Comparison of ENCODE assay signal across 8 cellular contexts in genomic region chr3:61562042-61562809, GRCh38. TPM values are rescaled to one million over a fixed set of nuclear protein-coding genes. Genes with fewer than 3 reads are reported as not detected.
DNase-seq lines count a peak whose midpoint lies in the region; ATAC-seq and TF ChIP-seq lines count a peak whose summit lies in the region.

No MANE protein-coding gene starts in this region.

- H3K4me1 Mint-ChIP-seq in type B pancreatic cell (ENCODE audit: unreplicated experiment): peaks cover 12% of the 10 kb centered on the region

- TF ChIP-seq CTCF in breast epithelium (IDR thresholded peaks at IDR 0.05) (no peak), lower leg skin (IDR thresholded peaks at IDR 0.05) (no peak), type B pancreatic cell (conservative IDR thresholded peaks at IDR 0.05) (no peak)

- intact Hi-C loops in breast epithelium (cut with DNase I; ENCODE audit: low total_unique reads) (no loop called here), lower leg skin (cut with DNase I; ENCODE audit: low total_unique reads) (no loop called here)

- peak overlapping the region; percentile 84 to 98 (median 92) for H3K27ac ChIP-seq in BLaER1 treated with 17β-estradiol and CSF1 and Interleukin-3, amounts not matched to agents 10 nM and 100 nM
- H3K27ac ChIP-seq in HUES48 (ENCODE audit: low read depth, low read length) (peak overlapping the region; percentile 99), breast epithelium (peak overlapping the region; percentile 88 to 91)

- TF ChIP-seq POLR2A in breast epithelium (IDR thresholded peaks at IDR 0.05) (no peak), lower leg skin (IDR thresholded peaks at IDR 0.05) (no peak)

- H3K4me3 ChIP-seq in BLaER1 treated with 17β-estradiol and CSF1 and Interleukin-3, amounts not matched to agents 10 nM and 100 nM: peak overlapping the region; percentile 71 to 93 (median 82)
- peak overlapping the region; percentile 75 for H3K4me3 ChIP-seq in HUES48 (ENCODE audit: low read depth, low read length)
- H3K4me3 ChIP-seq in breast epithelium: peak overlapping the region; percentile 85 to 95 (median 85)
- peak overlapping the region; percentile 82 for H3K4me3 ChIP-seq in lower leg skin (ENCODE audit: low read depth, poor library complexity, severe bottlenecking)

- H3K4me3 Mint-ChIP-seq in type B pancreatic cell: peak overlapping the region; percentile 98

- H3K27me3 Mint-ChIP-seq in type B pancreatic cell: peaks cover 5% of the 10 kb centered on the region

- DNase-seq in breast epithelium (ENCODE audit: low spot score in 2 of 2): no peak
- DNase-seq in lower leg skin (ENCODE audit: low spot score in 2 of 2): no peak
- DNase-seq in type B pancreatic cell (ENCODE audit: extremely low spot score, unreplicated experiment): no peak
- DNase-seq in central memory CD4-positive, alpha-beta T cell: no peak
- DNase-seq in activated CD4-positive, alpha-beta T cell treated with anti-CD3 and anti-CD28 coated beads for 1 hour: no peak

- ATAC-seq in HG02870 (IDR thresholded peaks at IDR 0.05; ENCODE audit: unreplicated experiment): no peak

- H3K27ac Mint-ChIP-seq in type B pancreatic cell: peak overlapping the region; percentile 48

- peaks cover 21 to 45% (median 25%) of the 10 kb centered on the region in 10 experiments for H3K4me1 ChIP-seq in BLaER1 treated with 17β-estradiol and CSF1 and Interleukin-3, amounts not matched to agents 10 nM and 100 nM
- H3K4me1 ChIP-seq in HUES48 (ENCODE audit: control insufficient read depth, insufficient read depth, low read length): peaks cover 33% of the 10 kb centered on the region
- H3K4me1 ChIP-seq in breast epithelium: no peaks in the 10 kb centered on the region

- H3K9me3 ChIP-seq in BLaER1 treated with 17β-estradiol and CSF1 and Interleukin-3, amounts not matched to agents 10 nM and 100 nM (replicated peaks in 1 of 11): peaks cover 0 to 18% (median 7%) of the 10 kb centered on the region in 11 experiments; a peak in 12 of 22 replicates
- H3K9me3 ChIP-seq in HUES48 (ENCODE audit: control insufficient read depth, insufficient read depth, low read length) (no peaks in the 10 kb centered on the region), breast epithelium (peaks cover 0 to 7% of the 10 kb centered on the region in 2 donors)

- H3K36me3 ChIP-seq in BLaER1 treated with 17β-estradiol and CSF1 and Interleukin-3, amounts not matched to agents 10 nM and 100 nM: peaks cover 0 to 7% (median 0%) of the 10 kb centered on the region in 11 experiments; a peak in 5 of 22 replicates
- H3K36me3 ChIP-seq in HUES48 (ENCODE audit: control insufficient read depth, insufficient read depth, low read length): 0 out of 2 replicates have a peak, but pooled peaks cover 16% of the 10 kb centered on the region
- no peaks in the 10 kb centered on the region for H3K36me3 ChIP-seq in breast epithelium

- peaks cover 12% of the 10 kb centered on the region for H3K9me3 Mint-ChIP-seq in type B pancreatic cell

- 0 to 1% methylated on average over 44 to 48 of the region's 69 CpGs for WGBS in lower leg skin, 2 donors

- no peaks in the 10 kb centered on the region for H3K36me3 Mint-ChIP-seq in type B pancreatic cell

- peaks cover 39 to 55% (median 48%) of the 10 kb centered on the region in 11 experiments for H4K20me1 ChIP-seq in BLaER1 treated with 17β-estradiol and CSF1 and Interleukin-3, amounts not matched to agents 10 nM and 100 nM

- H3K4me2 ChIP-seq in BLaER1 treated with 17β-estradiol and CSF1 and Interleukin-3, amounts not matched to agents 10 nM and 100 nM: peak overlapping the region; percentile 91 to 99 (median 96)

- H3K9ac ChIP-seq in BLaER1 treated with 17β-estradiol and CSF1 and Interleukin-3, amounts not matched to agents 10 nM and 100 nM: peak overlapping the region; percentile 86 to 94 (median 90)
- peak overlapping the region; percentile 95 for H3K9ac ChIP-seq in HUES48 (ENCODE audit: low read depth, low read length)

- H3K27me3 ChIP-seq in BLaER1 treated with 17β-estradiol and CSF1 and Interleukin-3, amounts not matched to agents 10 nM and 100 nM: peaks cover 23 to 52% (median 38%) of the 10 kb centered on the region in 11 experiments
- H3K27me3 ChIP-seq in HUES48 (ENCODE audit: control insufficient read depth, insufficient read depth, low read length) (peaks cover 14% of the 10 kb centered on the region), breast epithelium (no peaks in the 10 kb centered on the region)

RNA-seq across cellular contexts. Expression of gene PTPRG, which starts 0.9 kb away (rescaled TPM):
- total RNA-seq in breast epithelium: 100 to 1,000 TPM in 1 of 3 donors, 10 to 100 TPM in 2; 42.3 to 179 (median 61.6) TPM
- 10 to 100 TPM in 3 of 4 donors, 1 to 10 TPM in 1; 8.4 to 37.3 (median 14.9) TPM for total RNA-seq in lower leg skin
- total RNA-seq in type B pancreatic cell (ENCODE audit: low replicate concordance): 29.3 and 77.2 TPM in 2 replicates
